ENCODE assay signal across 11 cellular contexts in genomic region chr12:26746315-26746714, GRCh38.
DNase-seq lines count a peak whose midpoint lies in the region; ATAC-seq, FAIRE-seq and TF ChIP-seq lines count a peak whose summit lies in the region.
"Had no signal": no experiment of that assay in that cellular context is flagged by ENCODE, and none has a peak within 500 bp of the region (broad histone marks: within the 10 kb centered on the region; RNA-seq: fewer than 3 reads in every experiment).

No MANE protein-coding gene starts in this region.

- H3K4me3 ChIP-seq in fibroblast of the aortic adventitia (ENCODE audit: low read depth, low read length): no peak overlapping the region
- H3K4me3 ChIP-seq in MG63: no peak overlapping the region
- H3K4me3 ChIP-seq in gastroesophageal sphincter: no peak overlapping the region
- H3K4me3 ChIP-seq: BLaER1, dorsolateral prefrontal cortex, tibial artery had no signal

- TF ChIP-seq EP300 in gastroesophageal sphincter (IDR thresholded peaks at IDR 0.05): no peak

- no peak for TF ChIP-seq POLR2A in gastroesophageal sphincter (IDR thresholded peaks at IDR 0.05)

- H3K9me3 ChIP-seq in MG63: no peaks in the 10 kb centered on the region
- H3K9me3 ChIP-seq in gastroesophageal sphincter: no peaks in the 10 kb centered on the region
- H3K9me3 ChIP-seq: BLaER1, tibial artery had no signal

- DNase-seq in activated naive CD4-positive, alpha-beta T cell treated with anti-CD3 and anti-CD28 coated beads, Interleukin-2, amount 50 U/mL, for 72 hours (ENCODE audit: low spot score in 2 of 2): no peak
- DNase-seq in activated naive CD4-positive, alpha-beta T cell treated with Interleukin-2 at 50 U/mL for 16 hours: no peak
- peak; percentile 68 for DNase-seq in fibroblast of the aortic adventitia (ENCODE audit: low read depth)
- peak; percentile 54 for DNase-seq in urothelium cell line (ENCODE audit: low spot score)
- DNase-seq in MG63: no peak
- no peak for DNase-seq in NCI-H1417 (lab: John Stamatoyannopoulos, UW)
- DNase-seq: dorsolateral prefrontal cortex, tibial artery had no signal

- TF ChIP-seq CTCF in fibroblast of the aortic adventitia (IDR thresholded peaks at IDR 0.05; ENCODE audit: insufficient read depth, low read length) (no peak), gastroesophageal sphincter (IDR thresholded peaks at IDR 0.05) (no peak)

- H3K27me3 ChIP-seq in MG63 (no peaks in the 10 kb centered on the region), gastroesophageal sphincter (no peaks in the 10 kb centered on the region)
- H3K27me3 ChIP-seq: BLaER1, dorsolateral prefrontal cortex, tibial artery had no signal

- peaks cover 27 to 30% of the 10 kb centered on the region in 2 donors for H3K36me3 Mint-ChIP-seq in activated naive CD4-positive, alpha-beta T cell treated with anti-CD3 and anti-CD28 coated beads, Interleukin-2, amount 50 U/mL, for 72 hours

- peak overlapping the region in 1 of 2 donors; percentile 86 for H3K27ac Mint-ChIP-seq in activated naive CD4-positive, alpha-beta T cell treated with anti-CD3 and anti-CD28 coated beads, Interleukin-2, amount 50 U/mL, for 72 hours

- H3K27ac ChIP-seq in gastroesophageal sphincter: no peak overlapping the region
- H3K27ac ChIP-seq: BLaER1, dorsolateral prefrontal cortex, tibial artery had no signal

- H3K36me3 ChIP-seq in MG63: no peaks in the 10 kb centered on the region
- H3K36me3 ChIP-seq in gastroesophageal sphincter: no peaks in the 10 kb centered on the region
- H3K36me3 ChIP-seq: BLaER1, tibial artery had no signal

- peak; percentile 58 for FAIRE-seq in urothelium cell line (lab: Jason Lieb, UNC)

- peak; percentile 49 to 55 for ATAC-seq in activated naive CD4-positive, alpha-beta T cell treated with anti-CD3 and anti-CD28 coated beads, Interleukin-2, amount 50 U/mL, for 72 hours
- ATAC-seq in SK-N-SH treated with all-trans-retinoic acid at 6 μM for 48 hours (peak; percentile 84), gastroesophageal sphincter (no peak)

- H3K9me3 Mint-ChIP-seq in activated naive CD4-positive, alpha-beta T cell treated with anti-CD3 and anti-CD28 coated beads, Interleukin-2, amount 50 U/mL, for 72 hours: peaks cover 7 to 22% of the 10 kb centered on the region in 2 donors

- peaks cover 0 to 16% (median 0%) of the 10 kb centered on the region in 3 donors for H3K4me1 ChIP-seq in gastroesophageal sphincter
- H3K4me1 ChIP-seq: BLaER1, tibial artery had no signal

- WGBS in gastroesophageal sphincter (ENCODE audit: low coverage in 1 of 2), 2 donors: 80 to 90% methylated on average over 3 of the region's 3 CpGs

TF ChIP-seq in SK-N-SH treated with all-trans-retinoic acid at 6 μM for 48 hours, 23 proteins besides CTCF, POLR2A, EP300 and RAD21:
- TF ChIP-seq TSHZ2 (CRISPR knock-in tag; IDR thresholded peaks at IDR 0.05) (no peak), ISL1 (CRISPR knock-in tag; IDR thresholded peaks at IDR 0.05) (peak; percentile 30; the same call in 1 of the 2 replicates)

Comparison
In these comparisons a context has a peak if more than half of its experiments do, and no peak if none do; other contexts are left out.
1. DNase-seq: peak in fibroblast of the aortic adventitia (single experiment) and urothelium cell line (single experiment); none in activated naive CD4-positive, alpha-beta T cell treated with anti-CD3 and anti-CD28 coated beads, Interleukin-2, amount 50 U/mL, for 72 hours (0 of 2), activated naive CD4-positive, alpha-beta T cell treated with Interleukin-2 at 50 U/mL for 16 hours (single experiment), MG63 (single experiment) and NCI-H1417 (0 of 3).